8 cellular contexts compared by ENCODE assay signal in the genomic region with DNA sequence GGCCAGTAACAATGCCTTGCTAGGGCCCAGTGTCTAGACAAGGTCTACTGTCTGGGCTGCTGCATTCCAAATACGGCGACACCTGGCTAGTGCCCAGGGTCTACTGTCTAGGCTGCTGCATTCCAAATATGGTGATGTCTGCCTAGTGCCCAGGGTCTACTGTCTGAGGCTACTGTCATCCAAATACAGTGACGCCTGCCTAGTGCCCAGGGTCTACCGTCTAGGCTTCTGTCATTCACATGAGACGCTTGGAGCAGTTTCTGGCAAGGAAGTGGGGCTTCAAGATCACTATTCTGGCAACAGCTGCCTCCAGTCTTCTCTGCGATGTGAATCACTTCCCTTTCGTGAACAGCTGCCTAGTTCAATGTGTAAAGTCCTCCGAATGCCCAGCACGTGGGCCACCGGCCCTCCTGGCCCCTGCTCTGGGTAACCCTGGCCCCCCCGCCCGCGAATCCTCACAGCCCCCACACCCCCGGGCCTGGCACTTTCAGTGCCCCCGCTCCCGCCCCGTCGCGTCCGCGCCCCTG. TPM values are rescaled to one million over a fixed set of nuclear protein-coding genes. Genes with fewer than 3 reads are reported as not detected.
DNase-seq lines count a peak whose midpoint lies in the region; ATAC-seq and TF ChIP-seq lines count a peak whose summit lies in the region.

No MANE protein-coding gene starts in this region.

- DNase-seq in CD4-positive, alpha-beta T cell, result no peak
- DNase-seq in RWPE2 (ENCODE audit: low spot score), result no peak
- no peak for DNase-seq in effector memory CD8-positive, alpha-beta T cell
- no peak for DNase-seq in mesothelial cell of epicardium (ENCODE audit: low spot score in 2 of 2, unreplicated experiment in 2 of 2)
- DNase-seq in aorta, result peak in 1 of 2 donors; percentile 67
- no peak for DNase-seq in NCI-H2107 (lab: John Stamatoyannopoulos, UW)

- H3K4me1 Mint-ChIP-seq in CD4-positive, alpha-beta T cell (ENCODE audit: low read depth), result peaks cover 41% of the 10 kb centered on the region
- peaks cover 9 to 18% of the 10 kb centered on the region in 2 donors for H3K4me1 Mint-ChIP-seq in effector memory CD8-positive, alpha-beta T cell (ENCODE audit: low read depth in 2 of 2)
- H3K4me1 Mint-ChIP-seq in mesothelial cell of epicardium, result peaks cover 32% of the 10 kb centered on the region

- POLR2A ChIA-PET in CD4-positive, alpha-beta T cell (lab: Charles Lee), result interaction anchor here (0.8 to 1.9 kb wide), 6 partner anchors 8 to 268 kb away, joined by 3 to 25 read pairs (median 3); a partner anchor contains a TSS

- peak overlapping the region; percentile 96 for H3K4me3 Mint-ChIP-seq in CD4-positive, alpha-beta T cell
- H3K4me3 Mint-ChIP-seq in effector memory CD8-positive, alpha-beta T cell, result peak overlapping the region; percentile 88 to 93
- peak overlapping the region; percentile 94 for H3K4me3 Mint-ChIP-seq in mesothelial cell of epicardium

- intact Hi-C loops in CD4-positive, alpha-beta T cell (cut with DNase I, micrococcal nuclease), result loop anchor here (1.0 to 5.0 kb wide), 2 partner anchors 12 to 271 kb away; a partner anchor contains a TSS
- intact Hi-C loops in aorta (cut with DNase I), result loop anchor here in 1 of 2 donors (1.0 kb wide), 1 partner anchor 12 kb away; a partner anchor contains a TSS

- peak overlapping the region; percentile 85 for H3K27ac Mint-ChIP-seq in CD4-positive, alpha-beta T cell
- peak overlapping the region; percentile 96 to 98 for H3K27ac Mint-ChIP-seq in effector memory CD8-positive, alpha-beta T cell
- peak overlapping the region; percentile 97 for H3K27ac Mint-ChIP-seq in mesothelial cell of epicardium

- CTCF ChIA-PET in CD4-positive, alpha-beta T cell (lab: Charles Lee), result interaction anchor here (0.7 kb wide), 1 partner anchor 13 kb away, joined by 3 read pairs; a partner anchor contains a TSS

- 1 to 2% methylated on average over 20 to 21 of the region's 21 CpGs for WGBS in aorta, 2 donors

- TF ChIP-seq CTCF in CD4-positive, alpha-beta T cell (IDR thresholded peaks at IDR 0.05), result no peak
- TF ChIP-seq CTCF in RWPE2 (IDR thresholded peaks at IDR 0.05; ENCODE audit: poor library complexity, severe bottlenecking) (no peak), mesothelial cell of epicardium (IDR thresholded peaks at IDR 0.05; ENCODE audit: unreplicated experiment) (no peak)

- H3K9me3 ChIP-seq in CD4-positive, alpha-beta T cell (ENCODE audit: control insufficient read depth, low read length), result no peaks in the 10 kb centered on the region
- H3K9me3 ChIP-seq in RWPE2 (ENCODE audit: severe bottlenecking) (no peaks in the 10 kb centered on the region), aorta (ENCODE audit: control insufficient read depth, low read length) (no peaks in the 10 kb centered on the region)

- peaks cover 15% of the 10 kb centered on the region for H3K36me3 Mint-ChIP-seq in CD4-positive, alpha-beta T cell (ENCODE audit: low read depth)
- peaks cover 33% of the 10 kb centered on the region for H3K36me3 Mint-ChIP-seq in effector memory CD8-positive, alpha-beta T cell (ENCODE audit: insufficient read depth)
- H3K36me3 Mint-ChIP-seq in mesothelial cell of epicardium, result peaks cover 13% of the 10 kb centered on the region

- no peaks in the 10 kb centered on the region for H3K27me3 ChIP-seq in CD4-positive, alpha-beta T cell (ENCODE audit: control insufficient read depth, insufficient read depth, low read length)
- H3K27me3 ChIP-seq in RWPE2 (ENCODE audit: insufficient read depth, poor library complexity, severe bottlenecking), result no peaks in the 10 kb centered on the region
- no peaks in the 10 kb centered on the region for H3K27me3 ChIP-seq in aorta (ENCODE audit: control insufficient read depth in 1 of 2, insufficient read depth in 2 of 2, low read length in 1 of 2)

- peak; percentile 43 for ATAC-seq in CD4-positive, alpha-beta T cell (ENCODE audit: poor library complexity)
- ATAC-seq in GM19025 (IDR thresholded peaks at IDR 0.05; ENCODE audit: low read depth, unreplicated experiment), result peak; percentile 47
- ATAC-seq in HG03159 (IDR thresholded peaks at IDR 0.05; ENCODE audit: unreplicated experiment), result peak; percentile 61
- peak; percentile 59 for ATAC-seq in RWPE2 (ENCODE audit: low read depth)
- peak; percentile 41 for ATAC-seq in effector memory CD8-positive, alpha-beta T cell (replicated peaks)
- peak; percentile 83 for ATAC-seq in aorta (ENCODE audit: low FRiP score)

- H3K36me3 ChIP-seq in RWPE2 (ENCODE audit: low read depth) (no peaks in the 10 kb centered on the region), aorta (ENCODE audit: control insufficient read depth in 1 of 2, insufficient read depth in 2 of 2, low read length in 1 of 2) (no peaks in the 10 kb centered on the region)

- peak overlapping the region; percentile 53 for H3K4me3 ChIP-seq in RWPE2 (ENCODE audit: severe bottlenecking)
- peak overlapping the region; percentile 60 to 96 for H3K4me3 ChIP-seq in aorta (ENCODE audit: low read length in 2 of 2)

- H3K4me1 ChIP-seq in RWPE2 (ENCODE audit: insufficient read depth, poor library complexity, severe bottlenecking) (peaks cover 3% of the 10 kb centered on the region), aorta (ENCODE audit: control insufficient read depth in 1 of 2, insufficient read depth in 2 of 2, low read length in 2 of 2) (peaks cover 0 to 6% of the 10 kb centered on the region in 2 donors)

- no peak overlapping the region for H3K27ac ChIP-seq in CD4-positive, alpha-beta T cell (ENCODE audit: low read depth, low read length)
- H3K27ac ChIP-seq in RWPE2 (ENCODE audit: poor library complexity, severe bottlenecking), result peak overlapping the region; percentile 36
- peak overlapping the region; percentile 62 to 72 for H3K27ac ChIP-seq in aorta (ENCODE audit: low read depth in 1 of 2, low read length in 2 of 2)

- no peaks in the 10 kb centered on the region for H3K9me3 Mint-ChIP-seq in CD4-positive, alpha-beta T cell
- no peaks in the 10 kb centered on the region for H3K9me3 Mint-ChIP-seq in effector memory CD8-positive, alpha-beta T cell
- peaks cover 4% of the 10 kb centered on the region for H3K9me3 Mint-ChIP-seq in mesothelial cell of epicardium

- no peaks in the 10 kb centered on the region for H3K27me3 Mint-ChIP-seq in CD4-positive, alpha-beta T cell
- H3K27me3 Mint-ChIP-seq in effector memory CD8-positive, alpha-beta T cell, result no peaks in the 10 kb centered on the region
- no peaks in the 10 kb centered on the region for H3K27me3 Mint-ChIP-seq in mesothelial cell of epicardium (ENCODE audit: low read depth)

RNA-seq across cellular contexts. Expression of a gene that starts 12.7 kb away (rescaled TPM):
- total RNA-seq in CD4-positive, alpha-beta T cell, result 1 to 10 TPM; 4.9 to 6.1 TPM
- total RNA-seq in mesothelial cell of epicardium, result 57.5 to 60.0 TPM (median 59.7 TPM) in 3 replicates
- total RNA-seq in aorta, result 10 to 100 TPM; 37.6 to 43.7 TPM
- polyA plus RNA-seq in aorta, result 10 to 100 TPM; 26.3 to 33.6 TPM

RNA-seq across cellular contexts. Expression of a gene that starts 12.8 kb away (rescaled TPM):
- total RNA-seq in CD4-positive, alpha-beta T cell, result 10 to 100 TPM; 25.6 to 29.2 TPM
- total RNA-seq in mesothelial cell of epicardium (37.9 to 41.7 TPM (median 41.2 TPM) in 3 replicates), aorta (10 to 100 TPM; 18.1 to 23.1 TPM)
- polyA plus RNA-seq in aorta, result 10 to 100 TPM in 1 of 2 donors, 1 to 10 TPM in 1; 6.1 to 10.3 TPM
